8 cellular contexts compared by ENCODE assay signal in genomic region chr12:103929909-103930786, GRCh38. TPM values are rescaled to one million over a fixed set of nuclear protein-coding genes. Genes with fewer than 3 reads are reported as not detected.
A peak's percentile ranks its signal among the peaks of the same experiment; 100 is the strongest.
DNase-seq lines count a peak whose midpoint lies in the region; ATAC-seq and TF ChIP-seq lines count a peak whose summit lies in the region.

Gene HSP90B1 (plus strand): TSS chr12:103930410. CDS start chr12:103930516, 106 bp downstream.

- CTCF ChIA-PET in BJ (lab: Yijun Ruan, JAX) = interaction anchor here (0.9 to 1.9 kb wide), 3 partner anchors 46 to 159 kb away, joined by 3 to 8 read pairs (median 3); no protein-coding TSS in a partner anchor

- H3K4me3 Mint-ChIP-seq in activated CD4-positive, alpha-beta T cell treated with anti-CD3 and anti-CD28 coated beads, Interleukin-2, amount 10 ng/mL, durations not matched to agents 24 days and 14 days = peak within 1 kb of the TSS; percentile 90

- H3K27ac Mint-ChIP-seq in activated CD4-positive, alpha-beta T cell treated with anti-CD3 and anti-CD28 coated beads, Interleukin-2, amount 10 ng/mL, durations not matched to agents 24 days and 14 days = peak within 1 kb of the TSS; percentile 99

- H3K27me3 ChIP-seq in BJ (ENCODE audit: control insufficient read depth, insufficient read depth, low read length) = no peaks in the 10 kb centered on the region
- no peaks in the 10 kb centered on the region for H3K27me3 ChIP-seq in colonic mucosa

- ATAC-seq in GM19324 (IDR thresholded peaks at IDR 0.05; ENCODE audit: low FRiP score, unreplicated experiment) = peak; percentile 81
- ATAC-seq in HG03469 (IDR thresholded peaks at IDR 0.05; ENCODE audit: unreplicated experiment) = peak; percentile 52

- DNase-seq in BJ (ENCODE audit: low read depth) (peak; percentile 99), NCI-H526 treated with DMSO at 0.1 percent for 48 hours (lab: John Stamatoyannopoulos, UW) (peak; percentile 98), colonic mucosa (peak; percentile 100), kidney tubule cell (ENCODE audit: low spot score) (peak; percentile 100)
- DNase-seq in activated CD4-positive, alpha-beta T cell treated with anti-CD3 and anti-CD28 coated beads, Interleukin-2, amount 10 ng/mL, durations not matched to agents 24 days and 14 days = peak; percentile 100
- peak; percentile 97 to 99 (median 98) for DNase-seq in stimulated activated CD4-positive, alpha-beta T cell treated with anti-CD3 and anti-CD28 coated beads, Interleukin-1b, Interleukin-23, amount 100 ng/mL, for 24 hours (ENCODE audit: low read depth in 4 of 4, low spot score in 1 of 4)

- H3K9me3 ChIP-seq in colonic mucosa = no peaks in the 10 kb centered on the region

- H3K4me1 ChIP-seq in colonic mucosa = peaks cover 17% of the 10 kb centered on the region

- no peak for TF ChIP-seq CTCF in BJ (IDR thresholded peaks at IDR 0.05; ENCODE audit: insufficient read depth, low read depth, low read length)
- TF ChIP-seq CTCF in colonic mucosa (IDR thresholded peaks at IDR 0.05) = no peak

- H3K4me3 ChIP-seq in BJ (ENCODE audit: low read depth, low read length) = peak within 1 kb of the TSS; percentile 95
- peak within 1 kb of the TSS; percentile 66 for H3K4me3 ChIP-seq in colonic mucosa

- H3K9me3 Mint-ChIP-seq in activated CD4-positive, alpha-beta T cell treated with anti-CD3 and anti-CD28 coated beads, Interleukin-2, amount 10 ng/mL, durations not matched to agents 24 days and 14 days = peaks cover 6% of the 10 kb centered on the region

- peaks cover 50% of the 10 kb centered on the region for H3K36me3 Mint-ChIP-seq in activated CD4-positive, alpha-beta T cell treated with anti-CD3 and anti-CD28 coated beads, Interleukin-2, amount 10 ng/mL, durations not matched to agents 24 days and 14 days (ENCODE audit: low read depth)

- H3K27me3 Mint-ChIP-seq in activated CD4-positive, alpha-beta T cell treated with anti-CD3 and anti-CD28 coated beads, Interleukin-2, amount 10 ng/mL, durations not matched to agents 24 days and 14 days = peaks cover 3% of the 10 kb centered on the region

- intact Hi-C loops in activated CD4-positive, alpha-beta T cell treated with anti-CD3 and anti-CD28 coated beads, Interleukin-2, amount 10 ng/mL, durations not matched to agents 24 days and 14 days (cut with micrococcal nuclease) = loop anchor here (1.0 to 5.0 kb wide), 9 partner anchors 22 to 423 kb away; partner anchors contain the start of genes HCFC2, NT5DC3 and TDG
- intact Hi-C loops in colonic mucosa (cut with DNase I) = loop anchor here (5.0 kb wide), 1 partner anchor 53 kb away; no protein-coding TSS in a partner anchor

- H3K4me1 Mint-ChIP-seq in activated CD4-positive, alpha-beta T cell treated with anti-CD3 and anti-CD28 coated beads, Interleukin-2, amount 10 ng/mL, durations not matched to agents 24 days and 14 days = peaks cover 63% of the 10 kb centered on the region

- peak within 1 kb of the TSS; percentile 96 for H3K27ac ChIP-seq in colonic mucosa

- H3K9ac ChIP-seq in colonic mucosa (ENCODE audit: low read depth in 2 of 2, low read length in 2 of 2) = peak within 1 kb of the TSS; percentile 93 to 98

- POLR2A ChIA-PET in BJ (lab: Charles Lee) = interaction anchor here (0.6 to 1.5 kb wide), 4 partner anchors 15 to 35 kb away, joined by 3 to 5 read pairs (median 3); partner anchors contain the start of gene TDG

- peaks cover 4% of the 10 kb centered on the region for H3K36me3 ChIP-seq in BJ (ENCODE audit: control insufficient read depth, insufficient read depth, low read length)
- peaks cover 7% of the 10 kb centered on the region for H3K36me3 ChIP-seq in colonic mucosa

RNA-seq across cellular contexts. Expression of gene HSP90B1, which starts in this region (rescaled TPM):
- polyA plus RNA-seq in BJ (2011; rRNA removed) = 272 and 613 TPM in 2 replicates
- polyA minus RNA-seq in BJ (2011; rRNA and poly(A)+ RNA removed) = 101 and 115 TPM in 2 replicates
- 449 and 457 TPM in 2 replicates for total RNA-seq in activated CD4-positive, alpha-beta T cell treated with anti-CD3 and anti-CD28 coated beads, Interleukin-2, amount 10 ng/mL, durations not matched to agents 24 days and 14 days
- 1,000 to 10,000 TPM in 1 of 2 donors, 100 to 1,000 TPM in 1; 662 to 1,207 TPM for total RNA-seq in colonic mucosa

Comparison
In these comparisons a context has a peak if more than half of its experiments do, and no peak if none do; other contexts are left out.
1. Peak in every context shown above with its lines: DNase-seq, ATAC-seq, H3K4me3 ChIP-seq and H3K27ac ChIP-seq.